ENCODE assay signal across 8 cellular contexts in genomic region chr5:43556857-43557593, GRCh38. TPM values are rescaled to one million over a fixed set of nuclear protein-coding genes. Genes with fewer than 3 reads are reported as not detected.
DNase-seq lines count a peak whose midpoint lies in the region; ATAC-seq and TF ChIP-seq lines count a peak whose summit lies in the region.

TSS of gene PAIP1 (minus strand) at chr5:43557077. CDS start at chr5:43556846, 231 bp downstream.

- H3K9ac ChIP-seq in DND-41 (ENCODE audit: low read depth, low read length) (peak within 1 kb of the TSS; percentile 94), fibroblast of lung (ENCODE audit: insufficient read depth, low read length) (peak within 1 kb of the TSS; percentile 83)

- H3K79me2 ChIP-seq in DND-41 (ENCODE audit: insufficient read depth, low read length) (peaks cover 56% of the 10 kb centered on the region), fibroblast of lung (ENCODE audit: control insufficient read depth, insufficient read depth, low read length) (peaks cover 43% of the 10 kb centered on the region)

- peak; percentile 84 for ATAC-seq in DND-41 (ENCODE audit: insufficient read depth, low read depth)
- peak; percentile 73 for ATAC-seq in GM21576 (IDR thresholded peaks at IDR 0.05; ENCODE audit: unreplicated experiment)
- peak; percentile 80 to 84 for ATAC-seq in naive thymus-derived CD8-positive, alpha-beta T cell

- H4K20me1 ChIP-seq in DND-41 (ENCODE audit: insufficient read depth, low read length) (peaks cover 28% of the 10 kb centered on the region), fibroblast of lung (ENCODE audit: control insufficient read depth, extremely low read depth, insufficient read depth, low read length) (no peaks in the 10 kb centered on the region)

- H3K27me3 Mint-ChIP-seq in IgD-negative memory B cell = no peaks in the 10 kb centered on the region
- H3K27me3 Mint-ChIP-seq in activated T-helper 1 cell treated with anti-CD3 and anti-CD28 coated beads, Interleukin-12 subunit alpha, Interleukin-12 subunit beta, Interleukin-2, Interleukin-4 antibody, amounts not matched to agents 30 ng/mL and 10 ng/mL and 1 ng/mL, durations not matched to agents 14 hours and 24 hours and 36 hours (ENCODE audit: insufficient read depth) = no peaks in the 10 kb centered on the region
- H3K27me3 Mint-ChIP-seq in naive thymus-derived CD8-positive, alpha-beta T cell = peaks cover 2 to 9% (median 4%) of the 10 kb centered on the region in 5 donors

- no peaks in the 10 kb centered on the region for H3K27me3 ChIP-seq in DND-41 (ENCODE audit: insufficient read depth, low read length, poor library complexity)
- no peaks in the 10 kb centered on the region for H3K27me3 ChIP-seq in fibroblast of lung (ENCODE audit: control insufficient read depth, insufficient read depth, low read length)

- peaks cover 1% of the 10 kb centered on the region for H3K36me3 Mint-ChIP-seq in IgD-negative memory B cell
- peaks cover 2% of the 10 kb centered on the region for H3K36me3 Mint-ChIP-seq in activated T-helper 1 cell treated with anti-CD3 and anti-CD28 coated beads, Interleukin-12 subunit alpha, Interleukin-12 subunit beta, Interleukin-2, Interleukin-4 antibody, amounts not matched to agents 30 ng/mL and 10 ng/mL and 1 ng/mL, durations not matched to agents 14 hours and 24 hours and 36 hours (ENCODE audit: low read depth)
- H3K36me3 Mint-ChIP-seq in naive thymus-derived CD8-positive, alpha-beta T cell = peaks cover 0 to 6% (median 0%) of the 10 kb centered on the region in 3 donors

- H3K27ac Mint-ChIP-seq in IgD-negative memory B cell = peak within 1 kb of the TSS; percentile 97 to 99 (median 98)
- H3K27ac Mint-ChIP-seq in activated T-helper 1 cell treated with anti-CD3 and anti-CD28 coated beads, Interleukin-12 subunit alpha, Interleukin-12 subunit beta, Interleukin-2, Interleukin-4 antibody, amounts not matched to agents 30 ng/mL and 10 ng/mL and 1 ng/mL, durations not matched to agents 14 hours and 24 hours and 36 hours = peak within 1 kb of the TSS; percentile 93
- H3K27ac Mint-ChIP-seq in naive thymus-derived CD8-positive, alpha-beta T cell = peak within 1 kb of the TSS; percentile 93 to 100 (median 98)

- H3K4me3 Mint-ChIP-seq in IgD-negative memory B cell = peak within 1 kb of the TSS in 3 of 4 donors; percentile 93 to 96 (median 95)
- H3K4me3 Mint-ChIP-seq in activated T-helper 1 cell treated with anti-CD3 and anti-CD28 coated beads, Interleukin-12 subunit alpha, Interleukin-12 subunit beta, Interleukin-2, Interleukin-4 antibody, amounts not matched to agents 30 ng/mL and 10 ng/mL and 1 ng/mL, durations not matched to agents 14 hours and 24 hours and 36 hours = peak within 1 kb of the TSS; percentile 92
- peak within 1 kb of the TSS in 9 of 10 donors; percentile 82 to 96 (median 93) for H3K4me3 Mint-ChIP-seq in naive thymus-derived CD8-positive, alpha-beta T cell

- TF ChIP-seq CTCF in DND-41 (IDR thresholded peaks at IDR 0.05; ENCODE audit: borderline replicate concordance, extremely low read depth, low read length, poor library complexity, severe bottlenecking) = peak; percentile 66
- TF ChIP-seq CTCF in fibroblast of lung (conservative IDR thresholded peaks at IDR 0.05 in 1 of 2, IDR thresholded peaks at IDR 0.05 in 1 of 2; ENCODE audit: low read depth in 1 of 2, low read length in 2 of 2) = peak; percentile 8 to 47

- intact Hi-C loops in activated T-helper 1 cell treated with anti-CD3 and anti-CD28 coated beads, Interleukin-12 subunit alpha, Interleukin-12 subunit beta, Interleukin-2, Interleukin-4 antibody, amounts not matched to agents 30 ng/mL and 10 ng/mL and 1 ng/mL, durations not matched to agents 14 hours and 24 hours and 36 hours (cut with micrococcal nuclease) = loop anchor here (1.0 to 5.0 kb wide), 12 partner anchors 42 to 1250 kb away; partner anchors contain the start of genes C5orf34, HMGCS1, MRPS30 and NNT

- H3K4me3 ChIP-seq in DND-41 (ENCODE audit: low read depth in 1 of 2, low read length in 2 of 2) (peak within 1 kb of the TSS; percentile 52 to 72; a peak in 3 of 4 replicates), fibroblast of lung (replicated peaks in 1 of 4; ENCODE audit: control extremely low read depth in 1 of 4, insufficient read depth in 1 of 4, low read depth in 3 of 4, low read length in 4 of 4) (peak within 1 kb of the TSS; percentile 76 to 89 (median 83))

- DNase-seq in DND-41 = peak; percentile 84
- peak; percentile 72 for DNase-seq in RKO (ENCODE audit: low spot score)
- DNase-seq in activated T-helper 1 cell treated with anti-CD3 and anti-CD28 coated beads, Interleukin-12 subunit alpha, Interleukin-12 subunit beta, Interleukin-2, Interleukin-4 antibody, amounts not matched to agents 30 ng/mL and 10 ng/mL and 1 ng/mL, durations not matched to agents 14 hours and 24 hours and 36 hours (ENCODE audit: low spot score) = peak; percentile 83
- peak; percentile 88 to 89 for DNase-seq in fibroblast of lung (ENCODE audit: low read depth in 2 of 2)
- DNase-seq in naive thymus-derived CD8-positive, alpha-beta T cell = peak; percentile 75 to 91 (median 81)
- DNase-seq in stimulated activated naive CD4-positive, alpha-beta T cell treated with Interleukin-2 at 50 U/mL for 16 hours (lab: John Stamatoyannopoulos, UW) = peak; percentile 83

- H3K9me3 ChIP-seq in DND-41 (ENCODE audit: insufficient read depth, low read length, severe bottlenecking) (no peaks in the 10 kb centered on the region), fibroblast of lung (ENCODE audit: control insufficient read depth, insufficient read depth, low read depth, low read length) (no peaks in the 10 kb centered on the region)

- H2AFZ ChIP-seq in DND-41 (ENCODE audit: low read depth, low read length) = peak within 1 kb of the TSS; percentile 85
- H2AFZ ChIP-seq in fibroblast of lung (ENCODE audit: low read length) = peak within 1 kb of the TSS; percentile 79

- H3K4me1 Mint-ChIP-seq in IgD-negative memory B cell = peaks cover 9 to 15% (median 12%) of the 10 kb centered on the region in 3 donors
- peaks cover 10% of the 10 kb centered on the region for H3K4me1 Mint-ChIP-seq in activated T-helper 1 cell treated with anti-CD3 and anti-CD28 coated beads, Interleukin-12 subunit alpha, Interleukin-12 subunit beta, Interleukin-2, Interleukin-4 antibody, amounts not matched to agents 30 ng/mL and 10 ng/mL and 1 ng/mL, durations not matched to agents 14 hours and 24 hours and 36 hours (ENCODE audit: low read depth)
- H3K4me1 Mint-ChIP-seq in naive thymus-derived CD8-positive, alpha-beta T cell = peaks cover 4 to 9% (median 6%) of the 10 kb centered on the region in 4 donors

- H3K4me2 ChIP-seq in DND-41 (ENCODE audit: insufficient read depth, low read length) = peak within 1 kb of the TSS; percentile 78
- H3K4me2 ChIP-seq in fibroblast of lung (ENCODE audit: extremely low read depth, insufficient read depth, low read length) = peak within 1 kb of the TSS; percentile 84

- H3K27ac ChIP-seq in DND-41 (ENCODE audit: low read length) (peak within 1 kb of the TSS; percentile 90), fibroblast of lung (ENCODE audit: insufficient read depth, low read length) (peak within 1 kb of the TSS; percentile 78)

- peaks cover 46% of the 10 kb centered on the region for H3K4me1 ChIP-seq in DND-41 (ENCODE audit: insufficient read depth, low read length)
- H3K4me1 ChIP-seq in fibroblast of lung (ENCODE audit: control insufficient read depth, extremely low read depth, insufficient read depth, low read length) = peaks cover 5% of the 10 kb centered on the region

- POLR2A ChIA-PET in naive thymus-derived CD8-positive, alpha-beta T cell (lab: Charles Lee) = interaction anchor here (0.6 to 6.3 kb wide), 12 partner anchors 12 to 564 kb away, joined by 3 to 76 read pairs (median 6); partner anchors contain the start of genes HMGCS1, NNT, TMEM267 and ZNF131

- H3K9me3 Mint-ChIP-seq in IgD-negative memory B cell = no peaks in the 10 kb centered on the region
- H3K9me3 Mint-ChIP-seq in activated T-helper 1 cell treated with anti-CD3 and anti-CD28 coated beads, Interleukin-12 subunit alpha, Interleukin-12 subunit beta, Interleukin-2, Interleukin-4 antibody, amounts not matched to agents 30 ng/mL and 10 ng/mL and 1 ng/mL, durations not matched to agents 14 hours and 24 hours and 36 hours = no peaks in the 10 kb centered on the region
- no peaks in the 10 kb centered on the region for H3K9me3 Mint-ChIP-seq in naive thymus-derived CD8-positive, alpha-beta T cell

- peaks cover 34% of the 10 kb centered on the region for H3K36me3 ChIP-seq in DND-41 (ENCODE audit: insufficient read depth, low read length)
- H3K36me3 ChIP-seq in fibroblast of lung (ENCODE audit: control insufficient read depth, insufficient read depth, low read length) = peaks cover 2% of the 10 kb centered on the region

RNA-seq across cellular contexts. Expression of gene PAIP1, which starts in this region (rescaled TPM):
- 35.8 TPM for polyA plus RNA-seq in IgD-negative memory B cell
- total RNA-seq in activated T-helper 1 cell treated with anti-CD3 and anti-CD28 coated beads, Interleukin-12 subunit alpha, Interleukin-12 subunit beta, Interleukin-2, Interleukin-4 antibody, amounts not matched to agents 30 ng/mL and 10 ng/mL and 1 ng/mL, durations not matched to agents 14 hours and 24 hours and 36 hours = 59.0 and 60.8 TPM in 2 replicates
- total RNA-seq in fibroblast of lung = 85.4 and 110 TPM in 2 replicates
- polyA plus RNA-seq in fibroblast of lung = 101 and 120 TPM in 2 replicates
- 66.2 and 70.4 TPM in 2 replicates for polyA plus RNA-seq in fibroblast of lung (2012)
- polyA minus RNA-seq in fibroblast of lung (ENCODE audit: low replicate concordance) = 9.8 and 20.8 TPM in 2 replicates
- total RNA-seq in naive thymus-derived CD8-positive, alpha-beta T cell = 10 to 100 TPM; 36.2 to 37.7 TPM
- polyA plus RNA-seq in naive thymus-derived CD8-positive, alpha-beta T cell = 10 to 100 TPM; 31.3 to 45.7 (median 32.5) TPM

Comparison
In these comparisons a context has a peak if more than half of its experiments do, and no peak if none do; other contexts are left out.
1. Peak in every context shown above with its lines: DNase-seq, ATAC-seq, H3K4me3 ChIP-seq and H3K27ac ChIP-seq.